ENCODE assay signal across 1 cellular context in the genomic region with DNA sequence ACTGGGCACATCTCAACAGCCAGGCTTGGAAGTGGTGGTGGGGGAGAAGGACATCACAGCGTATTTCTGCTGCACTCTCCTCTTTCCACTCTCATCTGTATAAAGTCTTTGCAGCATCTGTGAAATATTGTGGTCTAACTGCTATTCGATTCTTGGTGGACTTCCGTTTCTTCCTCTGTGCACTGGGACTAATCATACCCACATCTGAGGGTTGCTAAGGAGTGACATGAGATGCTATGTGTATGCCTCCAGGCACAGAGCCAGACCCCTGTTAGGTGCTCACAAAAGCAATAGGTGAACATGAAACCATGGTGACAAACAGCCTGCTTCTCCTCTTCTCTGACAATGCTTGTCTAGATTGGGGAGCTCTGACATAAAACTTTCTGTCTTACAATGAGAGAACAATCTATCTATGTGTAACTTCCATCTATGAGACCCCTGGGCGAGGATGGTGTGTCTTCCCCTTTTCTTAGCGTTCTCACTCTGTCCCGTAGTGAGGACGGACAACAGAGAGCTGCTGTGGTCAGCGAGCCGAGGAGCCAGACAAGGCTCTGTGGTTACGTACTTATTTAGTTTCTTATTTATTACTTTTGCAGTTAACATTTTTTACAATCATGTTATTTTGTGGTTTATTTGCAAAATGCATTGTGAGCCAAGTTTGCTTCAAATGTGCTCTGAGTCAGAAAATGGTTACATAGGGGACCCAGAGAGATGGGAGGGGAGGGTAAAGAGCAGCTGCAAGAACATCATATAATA.
TF ChIP-seq lines count a peak whose summit lies in the region.

No MANE protein-coding gene starts in this region.

TF ChIP-seq in IMR-90, 13 proteins besides CTCF, POLR2A, EP300 and RAD21:
- TF ChIP-seq MAFK (IDR thresholded peaks at IDR 0.05; ENCODE audit: low read depth, low read length), result no peak
- no peak for TF ChIP-seq SMC3 (IDR thresholded peaks at IDR 0.05; ENCODE audit: low read depth, low read length)
- no peak for TF ChIP-seq RCOR1 (IDR thresholded peaks at IDR 0.05; ENCODE audit: insufficient replicate concordance, low read length)
- TF ChIP-seq NFE2L2 (IDR thresholded peaks at IDR 0.05; ENCODE audit: low read depth, low read length), result no peak
- no peak for TF ChIP-seq FOS (IDR thresholded peaks at IDR 0.05; ENCODE audit: low read depth, low read length)
- TF ChIP-seq BHLHE40 (IDR thresholded peaks at IDR 0.05; ENCODE audit: low read depth, low read length), result no peak
- no peak for TF ChIP-seq RFX5 (IDR thresholded peaks at IDR 0.05; ENCODE audit: low read depth, low read length)
- TF ChIP-seq CEBPB (IDR thresholded peaks at IDR 0.05; ENCODE audit: low read depth, low read length), result no peak
- no peak for TF ChIP-seq MXI1 (IDR thresholded peaks at IDR 0.05; ENCODE audit: borderline replicate concordance, low read depth, low read length)
- TF ChIP-seq MAZ (IDR thresholded peaks at IDR 0.05; ENCODE audit: borderline replicate concordance, low read depth, low read length), result no peak
- no peak for TF ChIP-seq CHD1 (IDR thresholded peaks at IDR 0.05; ENCODE audit: low read depth, low read length)
- TF ChIP-seq, protein P1, sequence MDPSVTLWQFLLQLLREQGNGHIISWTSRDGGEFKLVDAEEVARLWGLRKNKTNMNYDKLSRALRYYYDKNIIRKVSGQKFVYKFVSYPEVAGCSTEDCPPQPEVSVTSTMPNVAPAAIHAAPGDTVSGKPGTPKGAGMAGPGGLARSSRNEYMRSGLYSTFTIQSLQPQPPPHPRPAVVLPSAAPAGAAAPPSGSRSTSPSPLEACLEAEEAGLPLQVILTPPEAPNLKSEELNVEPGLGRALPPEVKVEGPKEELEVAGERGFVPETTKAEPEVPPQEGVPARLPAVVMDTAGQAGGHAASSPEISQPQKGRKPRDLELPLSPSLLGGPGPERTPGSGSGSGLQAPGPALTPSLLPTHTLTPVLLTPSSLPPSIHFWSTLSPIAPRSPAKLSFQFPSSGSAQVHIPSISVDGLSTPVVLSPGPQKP (IDR thresholded peaks at IDR 0.05; ENCODE audit: borderline replicate concordance, low read depth, low read length), result no peak
- TF ChIP-seq, protein P2, sequence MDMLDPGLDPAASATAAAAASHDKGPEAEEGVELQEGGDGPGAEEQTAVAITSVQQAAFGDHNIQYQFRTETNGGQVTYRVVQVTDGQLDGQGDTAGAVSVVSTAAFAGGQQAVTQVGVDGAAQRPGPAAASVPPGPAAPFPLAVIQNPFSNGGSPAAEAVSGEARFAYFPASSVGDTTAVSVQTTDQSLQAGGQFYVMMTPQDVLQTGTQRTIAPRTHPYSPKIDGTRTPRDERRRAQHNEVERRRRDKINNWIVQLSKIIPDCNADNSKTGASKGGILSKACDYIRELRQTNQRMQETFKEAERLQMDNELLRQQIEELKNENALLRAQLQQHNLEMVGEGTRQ (IDR thresholded peaks at IDR 0.05; ENCODE audit: low read depth, low read length), result no peak
